Comparison of ENCODE assay signal across 2 cellular contexts in the genomic region with DNA sequence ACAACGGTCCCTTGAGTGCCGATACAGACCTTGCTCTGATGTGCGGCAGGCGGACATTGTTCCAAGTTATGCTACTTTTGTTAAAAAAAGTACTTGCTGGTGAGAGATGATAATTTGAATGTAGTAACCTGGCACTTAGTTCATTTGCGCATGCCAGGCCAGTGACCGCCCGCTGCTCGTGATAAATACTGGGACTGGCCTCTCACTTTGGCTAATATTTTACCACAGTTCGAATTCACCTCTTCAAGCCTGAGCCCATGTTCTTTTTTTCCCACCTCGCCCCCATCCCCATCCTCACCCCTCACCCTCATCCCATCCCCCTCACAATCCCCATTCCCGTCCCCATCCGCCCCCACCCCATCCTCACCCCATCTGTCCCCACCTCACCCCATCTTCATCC.
TF ChIP-seq lines count a peak whose summit lies in the region.

No MANE protein-coding gene starts in this region.

TF ChIP-seq in HepG2, 621 proteins besides CTCF, POLR2A, EP300 and RAD21:
- TF ChIP-seq NR2C2 (CRISPR knock-in tag; IDR thresholded peaks at IDR 0.05; ENCODE audit: borderline replicate concordance) (no peak), HNRNPK (IDR thresholded peaks at IDR 0.05; ENCODE audit: low read depth, low read length, poor library complexity, severe bottlenecking) (peak; percentile 69)
- TF ChIP-seq, protein P1, sequence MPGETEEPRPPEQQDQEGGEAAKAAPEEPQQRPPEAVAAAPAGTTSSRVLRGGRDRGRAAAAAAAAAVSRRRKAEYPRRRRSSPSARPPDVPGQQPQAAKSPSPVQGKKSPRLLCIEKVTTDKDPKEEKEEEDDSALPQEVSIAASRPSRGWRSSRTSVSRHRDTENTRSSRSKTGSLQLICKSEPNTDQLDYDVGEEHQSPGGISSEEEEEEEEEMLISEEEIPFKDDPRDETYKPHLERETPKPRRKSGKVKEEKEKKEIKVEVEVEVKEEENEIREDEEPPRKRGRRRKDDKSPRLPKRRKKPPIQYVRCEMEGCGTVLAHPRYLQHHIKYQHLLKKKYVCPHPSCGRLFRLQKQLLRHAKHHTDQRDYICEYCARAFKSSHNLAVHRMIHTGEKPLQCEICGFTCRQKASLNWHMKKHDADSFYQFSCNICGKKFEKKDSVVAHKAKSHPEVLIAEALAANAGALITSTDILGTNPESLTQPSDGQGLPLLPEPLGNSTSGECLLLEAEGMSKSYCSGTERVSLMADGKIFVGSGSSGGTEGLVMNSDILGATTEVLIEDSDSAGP (CRISPR knock-in tag; IDR thresholded peaks at IDR 0.05; ENCODE audit: borderline replicate concordance), result no peak

TF ChIP-seq in K562, 482 proteins besides CTCF, POLR2A, EP300 and RAD21:
- TF ChIP-seq, protein P2, sequence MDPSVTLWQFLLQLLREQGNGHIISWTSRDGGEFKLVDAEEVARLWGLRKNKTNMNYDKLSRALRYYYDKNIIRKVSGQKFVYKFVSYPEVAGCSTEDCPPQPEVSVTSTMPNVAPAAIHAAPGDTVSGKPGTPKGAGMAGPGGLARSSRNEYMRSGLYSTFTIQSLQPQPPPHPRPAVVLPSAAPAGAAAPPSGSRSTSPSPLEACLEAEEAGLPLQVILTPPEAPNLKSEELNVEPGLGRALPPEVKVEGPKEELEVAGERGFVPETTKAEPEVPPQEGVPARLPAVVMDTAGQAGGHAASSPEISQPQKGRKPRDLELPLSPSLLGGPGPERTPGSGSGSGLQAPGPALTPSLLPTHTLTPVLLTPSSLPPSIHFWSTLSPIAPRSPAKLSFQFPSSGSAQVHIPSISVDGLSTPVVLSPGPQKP (CRISPR knock-in tag; IDR thresholded peaks at IDR 0.05), result no peak
- TF ChIP-seq HNRNPK (IDR thresholded peaks at IDR 0.05; ENCODE audit: low read depth, low read length, poor library complexity, severe bottlenecking), result peak; percentile 73
